Comparison of ENCODE assay signal across 15 cellular contexts in the genomic region with DNA sequence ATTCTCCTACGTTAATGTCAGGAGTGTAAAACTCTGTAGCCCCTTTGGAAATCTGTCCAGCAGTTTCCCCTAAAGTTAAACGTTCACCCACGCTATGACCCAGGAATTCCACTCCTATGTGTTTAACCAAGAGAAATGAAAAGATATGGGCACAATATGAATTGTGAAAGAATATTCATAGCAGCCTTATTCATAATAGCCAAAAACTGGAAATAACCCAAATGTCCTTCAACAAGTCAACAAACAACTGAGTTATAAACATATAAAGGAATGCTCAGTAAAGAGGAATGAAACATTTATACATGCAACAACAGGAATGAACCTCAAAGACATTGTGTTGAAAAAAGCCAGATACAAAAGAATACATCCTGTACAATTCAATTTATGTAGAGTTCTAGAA.
DNase-seq lines count a peak whose midpoint lies in the region; ATAC-seq and TF ChIP-seq lines count a peak whose summit lies in the region.
"Had no signal": no experiment of that assay in that cellular context is flagged by ENCODE, and none has a peak within 500 bp of the region (broad histone marks: within the 10 kb centered on the region; RNA-seq: fewer than 3 reads in every experiment).

No MANE protein-coding gene starts in this region.

- H4K91ac ChIP-seq in IMR-90 (ENCODE audit: insufficient read depth, low read depth, low read length): no peak overlapping the region

- no peak overlapping the region for H2AFZ ChIP-seq in IMR-90 (replicated peaks; ENCODE audit: low read length, poor library complexity)
- H2AFZ ChIP-seq: GM23248 had no signal

- in situ Hi-C loops in IMR-90 (cut with MboI; ENCODE audit: low sequenced_read_pairs) (no loop called here), gastrocnemius medialis (cut with MboI; ENCODE audit: low sequenced_read_pairs in 4 of 4) (no loop called here)

- peak overlapping the region; percentile 85 for H2BK5ac ChIP-seq in IMR-90 (ENCODE audit: low read depth, low read length, poor library complexity, severe bottlenecking)

- peak overlapping the region; percentile 60 for H3K18ac ChIP-seq in IMR-90 (ENCODE audit: low read depth, low read length)

- H2BK20ac ChIP-seq in IMR-90 (ENCODE audit: low read depth, low read length): peak overlapping the region; percentile 51; the same call in 1 of the 2 replicates

- CTCF ChIA-PET in IMR-90 (lab: Yijun Ruan, JAX): no interaction called here

- TF ChIP-seq RAD21 in IMR-90 (IDR thresholded peaks at IDR 0.05; ENCODE audit: low read length): no peak

- no peak for TF ChIP-seq CTCF in IMR-90 (conservative IDR thresholded peaks at IDR 0.05; ENCODE audit: low read depth, low read length)
- no peak for TF ChIP-seq CTCF in epithelial cell of esophagus (IDR thresholded peaks at IDR 0.05; ENCODE audit: insufficient read depth, low read depth, low read length, missing control alignments)
- TF ChIP-seq CTCF in fibroblast of the aortic adventitia (IDR thresholded peaks at IDR 0.05; ENCODE audit: insufficient read depth, low read length): no peak
- no peak for TF ChIP-seq CTCF in spleen (IDR thresholded peaks at IDR 0.05 in 8 of 11, conservative IDR thresholded peaks at IDR 0.05 in 3 of 11)
- TF ChIP-seq CTCF in gastrocnemius medialis (IDR thresholded peaks at IDR 0.05 in 4 of 5, conservative IDR thresholded peaks at IDR 0.05 in 1 of 5): no peak

- H3K4me3 ChIP-seq in IMR-90 (ENCODE audit: insufficient read depth, low read depth, low read length): no peak overlapping the region
- H3K4me3 ChIP-seq in epithelial cell of esophagus (ENCODE audit: low read length): no peak overlapping the region
- H3K4me3 ChIP-seq in fibroblast of the aortic adventitia (ENCODE audit: low read depth, low read length): no peak overlapping the region
- no peak overlapping the region for H3K4me3 ChIP-seq in spleen
- no peak overlapping the region for H3K4me3 ChIP-seq in gastrocnemius medialis
- H3K4me3 ChIP-seq: GM23248 had no signal

- 0 out of 2 replicates have a peak overlapping the region, but pooled peaks have one; percentile 15 for H4K5ac ChIP-seq in IMR-90 (ENCODE audit: low read depth, low read length)

- H2AK9ac ChIP-seq in IMR-90 (replicated peaks; ENCODE audit: low read depth, low read length, poor library complexity): no peak overlapping the region

- POLR2A ChIA-PET in IMR-90 (lab: Charles Lee; ENCODE audit: unreplicated experiment): no interaction called here

- H3K9me1 ChIP-seq in IMR-90 (ENCODE audit: insufficient read depth, low read length): peaks cover 4% of the 10 kb centered on the region; the same call in 1 of the 2 replicates

- H3K14ac ChIP-seq in IMR-90 (replicated peaks; ENCODE audit: low read depth, low read length): no peak overlapping the region

- DNase-seq in IMR-90 (peak; percentile 63), epithelial cell of esophagus (ENCODE audit: low read depth) (peak; percentile 65), fibroblast of the aortic adventitia (ENCODE audit: low read depth) (peak; percentile 59), spleen (no peak), gastrocnemius medialis (no peak)
- DNase-seq in stimulated activated CD4-positive, alpha-beta T cell treated with anti-CD3 and anti-CD28 coated beads, Interleukin-2, amount 100 ng/mL, for 24 hours: no peak
- DNase-seq: ACHN; C1 segment of cervical spinal cord; Calu3; CD4-positive, alpha-beta T cell; DMS 273 treated with DMSO at 0.1 percent for 48 hours; DMS79; GM23248; H9 had no signal

- BruUV-seq in IMR-90 (replicated peaks; lab: Mats Ljungman, UMichigan): no TSS peak

- no peaks in the 10 kb centered on the region for H3K36me3 ChIP-seq in IMR-90 (ENCODE audit: control insufficient read depth, insufficient read depth, low read length)
- H3K36me3 ChIP-seq in spleen: no peaks in the 10 kb centered on the region
- H3K36me3 ChIP-seq in gastrocnemius medialis: no peaks in the 10 kb centered on the region

- 0 out of 2 replicates have a peak overlapping the region, but pooled peaks have one; percentile 40 for H3K56ac ChIP-seq in IMR-90 (ENCODE audit: extremely low read depth, insufficient read depth, low read length)

- H3K79me1 ChIP-seq in IMR-90 (ENCODE audit: low read depth in 1 of 2, low read length in 2 of 2): no peaks in the 10 kb centered on the region

- peaks cover 6% of the 10 kb centered on the region for H3K4me1 ChIP-seq in IMR-90 (ENCODE audit: control insufficient read depth, insufficient read depth, low read length)
- no peaks in the 10 kb centered on the region for H3K4me1 ChIP-seq in spleen
- no peaks in the 10 kb centered on the region for H3K4me1 ChIP-seq in gastrocnemius medialis

- H4K8ac ChIP-seq in IMR-90 (ENCODE audit: low read depth in 2 of 2, low read length in 2 of 2): peak overlapping the region in 1 of 2 experiments; percentile 71; a peak in 1 of 4 replicates

- TF ChIP-seq POLR2A in IMR-90 (IDR thresholded peaks at IDR 0.05; ENCODE audit: low read depth, low read length) (no peak), spleen (IDR thresholded peaks at IDR 0.05) (no peak), gastrocnemius medialis (IDR thresholded peaks at IDR 0.05) (no peak)

- ATAC-seq in IMR-90 (ENCODE audit: low read depth): peak; percentile 73
- ATAC-seq in HG02610 (IDR thresholded peaks at IDR 0.05; ENCODE audit: unreplicated experiment): no peak
- ATAC-seq in gastrocnemius medialis: no peak

- dilution Hi-C loops in IMR-90 (cut with HindIII; ENCODE audit: low sequenced_read_pairs, unreplicated experiment): no loop called here

- intact Hi-C loops in IMR-90 (cut with micrococcal nuclease) (loop anchor here (5.0 kb wide), 1 partner anchor 188 kb away; no protein-coding TSS in a partner anchor), spleen (cut with DNase I; ENCODE audit: low total_unique reads) (no loop called here), gastrocnemius medialis (cut with DNase I; ENCODE audit: low total_unique reads) (no loop called here)

- no peak overlapping the region for H2AK5ac ChIP-seq in IMR-90 (ENCODE audit: low read depth, low read length)

- H4K20me1 ChIP-seq in IMR-90 (ENCODE audit: insufficient read depth, low read length): no peaks in the 10 kb centered on the region

- peak overlapping the region; percentile 59 for H2BK120ac ChIP-seq in IMR-90 (ENCODE audit: low read depth, low read length)

- H3K23ac ChIP-seq in IMR-90 (ENCODE audit: low read depth, low read length): no peak overlapping the region; the same call in 1 of the 2 replicates

- H3K4ac ChIP-seq in IMR-90 (ENCODE audit: low read depth, low read length): peak overlapping the region; percentile 68; the same call in 1 of the 2 replicates

- WGBS in IMR-90 (ENCODE audit: extremely low coverage in 2 of 2, insufficient read length in 1 of 2), 2 experiments: no CpG with 5 or more reads among the region's 3 CpGs
- WGBS in spleen, 5 donors: 82 to 87% (median 83%) methylated on average over 3 of the region's 3 CpGs

- H3K4me2 ChIP-seq in IMR-90 (ENCODE audit: low read depth, low read length): no peak overlapping the region

- no peak overlapping the region for H3K9ac ChIP-seq in IMR-90 (ENCODE audit: low read depth, low read length)
- H3K9ac ChIP-seq: GM23248 had no signal

- no peaks in the 10 kb centered on the region for H3K9me3 ChIP-seq in IMR-90 (ENCODE audit: control insufficient read depth, insufficient read depth, low read length)
- H3K9me3 ChIP-seq in spleen: no peaks in the 10 kb centered on the region
- H3K9me3 ChIP-seq in gastrocnemius medialis: no peaks in the 10 kb centered on the region

- H3K27me3 ChIP-seq in IMR-90 (ENCODE audit: control insufficient read depth, insufficient read depth, low read length): no peaks in the 10 kb centered on the region
- H3K27me3 ChIP-seq in spleen (replicated peaks in 1 of 7): peaks cover 0 to 4% (median 0%) of the 10 kb centered on the region in 7 donors
- no peaks in the 10 kb centered on the region for H3K27me3 ChIP-seq in gastrocnemius medialis

- H2BK15ac ChIP-seq in IMR-90 (ENCODE audit: low read depth, low read length): no peak overlapping the region

- H3K27ac ChIP-seq in IMR-90 (ENCODE audit: insufficient read depth, low read length) (peak overlapping the region; percentile 57; the same call in 1 of the 2 replicates), spleen (no peak overlapping the region), gastrocnemius medialis (no peak overlapping the region)
- H3K27ac ChIP-seq: GM23248 had no signal

TF ChIP-seq in IMR-90, 13 proteins besides CTCF, POLR2A, EP300 and RAD21:
- TF ChIP-seq CEBPB (IDR thresholded peaks at IDR 0.05; ENCODE audit: low read depth, low read length) (no peak), MAZ (IDR thresholded peaks at IDR 0.05; ENCODE audit: borderline replicate concordance, low read depth, low read length) (no peak), SMC3 (IDR thresholded peaks at IDR 0.05; ENCODE audit: low read depth, low read length) (no peak), RFX5 (IDR thresholded peaks at IDR 0.05; ENCODE audit: low read depth, low read length) (no peak), RCOR1 (IDR thresholded peaks at IDR 0.05; ENCODE audit: insufficient replicate concordance, low read length) (no peak), MXI1 (IDR thresholded peaks at IDR 0.05; ENCODE audit: borderline replicate concordance, low read depth, low read length) (no peak), MAFK (IDR thresholded peaks at IDR 0.05; ENCODE audit: low read depth, low read length) (no peak)
- TF ChIP-seq, protein P1, sequence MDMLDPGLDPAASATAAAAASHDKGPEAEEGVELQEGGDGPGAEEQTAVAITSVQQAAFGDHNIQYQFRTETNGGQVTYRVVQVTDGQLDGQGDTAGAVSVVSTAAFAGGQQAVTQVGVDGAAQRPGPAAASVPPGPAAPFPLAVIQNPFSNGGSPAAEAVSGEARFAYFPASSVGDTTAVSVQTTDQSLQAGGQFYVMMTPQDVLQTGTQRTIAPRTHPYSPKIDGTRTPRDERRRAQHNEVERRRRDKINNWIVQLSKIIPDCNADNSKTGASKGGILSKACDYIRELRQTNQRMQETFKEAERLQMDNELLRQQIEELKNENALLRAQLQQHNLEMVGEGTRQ (IDR thresholded peaks at IDR 0.05; ENCODE audit: low read depth, low read length): no peak

Comparison
In these comparisons a context has a peak if more than half of its experiments do, and no peak if none do; other contexts are left out.
1. DNase-seq: peak in IMR-90 (single experiment), epithelial cell of esophagus (single experiment) and fibroblast of the aortic adventitia (single experiment); none in stimulated activated CD4-positive, alpha-beta T cell treated with anti-CD3 and anti-CD28 coated beads, Interleukin-2, amount 100 ng/mL, for 24 hours (0 of 2), spleen (single experiment) and gastrocnemius medialis (0 of 2).